8 cellular contexts compared by ENCODE assay signal in the genomic region with DNA sequence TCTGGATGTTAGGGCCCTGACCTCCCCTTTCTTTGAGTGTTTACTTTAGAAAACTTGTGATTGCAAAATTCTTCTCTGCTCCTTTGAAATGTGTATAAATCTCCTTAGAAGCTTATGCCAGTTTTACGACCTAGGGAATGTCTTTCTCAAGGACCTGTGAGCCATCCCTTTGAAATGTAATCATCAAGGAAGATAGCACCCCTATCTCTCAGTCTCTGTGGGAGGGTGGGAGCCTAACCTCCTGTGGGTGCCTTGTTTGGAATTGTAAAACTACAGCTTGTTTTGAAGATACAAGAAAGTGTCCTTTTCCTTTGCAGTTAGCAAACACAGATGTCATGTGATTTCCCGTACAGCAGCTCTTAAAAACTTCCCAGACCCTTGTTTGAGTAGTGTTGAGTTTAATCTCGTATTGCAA. TPM values are rescaled to one million over a fixed set of nuclear protein-coding genes. Genes with fewer than 3 reads are reported as not detected.
DNase-seq lines count a peak whose midpoint lies in the region; ATAC-seq and TF ChIP-seq lines count a peak whose summit lies in the region.

No MANE protein-coding gene starts in this region.

- no peak overlapping the region for H2AK5ac ChIP-seq in IMR-90 (ENCODE audit: low read depth, low read length)

- ATAC-seq in IMR-90 (ENCODE audit: low read depth): peak; percentile 42
- no peak for ATAC-seq in GM18867 (IDR thresholded peaks at IDR 0.05; ENCODE audit: unreplicated experiment)

- no peak overlapping the region; the same call in 1 of the 2 replicates for H3K18ac ChIP-seq in IMR-90 (ENCODE audit: low read depth, low read length)

- H3K4me1 ChIP-seq in IMR-90 (ENCODE audit: control insufficient read depth, insufficient read depth, low read length): peaks cover 6% of the 10 kb centered on the region; the same call in 1 of the 2 replicates

- H3K4me1 Mint-ChIP-seq in CD14-positive monocyte (peaks cover 46% of the 10 kb centered on the region), nephron progenitor cell (peaks cover 48% of the 10 kb centered on the region)

- intact Hi-C loops in CD14-positive monocyte (cut with micrococcal nuclease): loop anchor here (2.0 to 5.0 kb wide), 2 partner anchors 43 to 153 kb away; partner anchors contain the start of genes ZNF641 (in 2 of the 2) and ASB8 (in 1 of the 2)
- intact Hi-C loops in IMR-90 (cut with micrococcal nuclease): loop anchor here (5.0 kb wide), 2 partner anchors 153 to 613 kb away; partner anchors contain the start of gene ZNF641
- intact Hi-C loops in dorsolateral prefrontal cortex (cut with DNase I): loop anchor here (5.0 to 10.0 kb wide), 3 partner anchors 92 to 255 kb away; partner anchors contain the start of gene SENP1 (in 1 of the 2)

- H3K36me3 Mint-ChIP-seq in CD14-positive monocyte (peaks cover 11 to 22% of the 10 kb centered on the region in 2 donors), nephron progenitor cell (ENCODE audit: low read depth) (peaks cover 35% of the 10 kb centered on the region)

- H2BK120ac ChIP-seq in IMR-90 (ENCODE audit: low read depth, low read length): no peak overlapping the region; the same call in 1 of the 2 replicates

- WGBS in IMR-90 (ENCODE audit: extremely low coverage in 2 of 2, insufficient read length in 1 of 2), 2 experiments: no CpG with 5 or more reads among the region's 3 CpGs

- H3K9me1 ChIP-seq in IMR-90 (ENCODE audit: insufficient read depth, low read length): peaks cover 3% of the 10 kb centered on the region; the same call in 1 of the 2 replicates

- no peaks in the 10 kb centered on the region for H4K20me1 ChIP-seq in IMR-90 (ENCODE audit: insufficient read depth, low read length)

- TF ChIP-seq POLR2A in IMR-90 (IDR thresholded peaks at IDR 0.05; ENCODE audit: low read depth, low read length): no peak

- in situ Hi-C loops in IMR-90 (cut with MboI; ENCODE audit: low sequenced_read_pairs): no loop called here

- no peak overlapping the region for H3K9ac ChIP-seq in IMR-90 (ENCODE audit: low read depth, low read length)

- H4K91ac ChIP-seq in IMR-90 (ENCODE audit: insufficient read depth, low read depth, low read length): no peak overlapping the region

- no peak overlapping the region for H3K56ac ChIP-seq in IMR-90 (ENCODE audit: extremely low read depth, insufficient read depth, low read length)

- H3K27me3 Mint-ChIP-seq in CD14-positive monocyte (ENCODE audit: low read depth in 3 of 3) (peaks cover 0 to 7% (median 2%) of the 10 kb centered on the region in 3 donors), nephron progenitor cell (ENCODE audit: low read depth, poor library complexity) (no peaks in the 10 kb centered on the region)

- H3K4me3 ChIP-seq in IMR-90 (ENCODE audit: insufficient read depth, low read depth, low read length): no peak overlapping the region
- peak overlapping the region in 21 of 59 donors; percentile 14 to 90 (median 79) for H3K4me3 ChIP-seq in dorsolateral prefrontal cortex

- H3K4ac ChIP-seq in IMR-90 (ENCODE audit: low read depth, low read length): no peak overlapping the region

- H3K27me3 ChIP-seq in IMR-90 (ENCODE audit: control insufficient read depth, insufficient read depth, low read length) (no peaks in the 10 kb centered on the region; the same call in none of the 2 replicates), dorsolateral prefrontal cortex (no peaks in the 10 kb centered on the region)

- no peak for TF ChIP-seq RAD21 in IMR-90 (IDR thresholded peaks at IDR 0.05; ENCODE audit: low read length)

- DNase-seq in CD14-positive monocyte (ENCODE audit: low spot score): no peak
- DNase-seq in IMR-90: peak; percentile 68
- DNase-seq in dorsolateral prefrontal cortex: no peak
- no peak for DNase-seq in nephron progenitor cell
- DNase-seq in DMS153 treated with DMSO at 0.1 percent for 48 hours (lab: John Stamatoyannopoulos, UW; ENCODE audit: unreplicated experiment): no peak
- no peak for DNase-seq in stimulated activated CD4-positive, alpha-beta T cell treated with anti-CD3 and anti-CD28 coated beads, Interleukin-1b, Interleukin-23, amount 100 ng/mL, for 48 hours
- DNase-seq in NCI-H446 treated with DMSO at 0.1 percent for 48 hours (lab: John Stamatoyannopoulos, UW): no peak

- CTCF ChIA-PET in IMR-90 (lab: Yijun Ruan, JAX): interaction anchor here (1.4 to 3.8 kb wide), 2 partner anchors 10 to 17 kb away, joined by 5 to 18 read pairs; partner anchors contain the start of gene CCDC184

- peaks cover 0 to 8% of the 10 kb centered on the region in 2 experiments; a peak in 2 of 4 replicates for H3K79me1 ChIP-seq in IMR-90 (ENCODE audit: low read depth in 1 of 2, low read length in 2 of 2)

- H4K8ac ChIP-seq in IMR-90 (ENCODE audit: low read depth in 2 of 2, low read length in 2 of 2): peak overlapping the region; percentile 9 to 12; a peak in 2 of 4 replicates

- H4K5ac ChIP-seq in IMR-90 (ENCODE audit: low read depth, low read length): no peak overlapping the region

- H3K36me3 ChIP-seq in IMR-90 (ENCODE audit: control insufficient read depth, insufficient read depth, low read length): no peaks in the 10 kb centered on the region

- no peak overlapping the region for H2AK9ac ChIP-seq in IMR-90 (replicated peaks; ENCODE audit: low read depth, low read length, poor library complexity)

- no peak overlapping the region for H2BK20ac ChIP-seq in IMR-90 (ENCODE audit: low read depth, low read length)

- H3K27ac Mint-ChIP-seq in CD14-positive monocyte (peak overlapping the region; percentile 85 to 99 (median 98)), nephron progenitor cell (peak overlapping the region; percentile 98)

- H3K9me3 Mint-ChIP-seq in CD14-positive monocyte (peaks cover 8 to 18% (median 11%) of the 10 kb centered on the region in 7 donors), nephron progenitor cell (peaks cover 52% of the 10 kb centered on the region)

- H2BK15ac ChIP-seq in IMR-90 (ENCODE audit: low read depth, low read length): no peak overlapping the region

- H3K14ac ChIP-seq in IMR-90 (replicated peaks; ENCODE audit: low read depth, low read length): no peak overlapping the region

- TF ChIP-seq CTCF in CD14-positive monocyte (IDR thresholded peaks at IDR 0.05) (no peak), IMR-90 (conservative IDR thresholded peaks at IDR 0.05; ENCODE audit: low read depth, low read length) (no peak), dorsolateral prefrontal cortex (IDR thresholded peaks at IDR 0.05 in 54 of 56, conservative IDR thresholded peaks at IDR 0.05 in 2 of 56; ENCODE audit: low read depth in 1 of 56, partially characterized antibody in 56 of 56) (no peak), nephron progenitor cell (IDR thresholded peaks at IDR 0.05) (no peak)

- BruUV-seq in IMR-90 (replicated peaks; lab: Mats Ljungman, UMichigan): no TSS peak

- dilution Hi-C loops in IMR-90 (cut with HindIII; ENCODE audit: low sequenced_read_pairs, unreplicated experiment): no loop called here

- POLR2A ChIA-PET in IMR-90 (lab: Charles Lee; ENCODE audit: unreplicated experiment): no interaction called here

- H2BK5ac ChIP-seq in IMR-90 (ENCODE audit: low read depth, low read length, poor library complexity, severe bottlenecking): peak overlapping the region; percentile 87

- H3K9me3 ChIP-seq in IMR-90 (ENCODE audit: control insufficient read depth, insufficient read depth, low read length): no peaks in the 10 kb centered on the region

- H3K27ac ChIP-seq in IMR-90 (ENCODE audit: insufficient read depth, low read length) (peak overlapping the region; percentile 95; the same call in 1 of the 2 replicates), dorsolateral prefrontal cortex (peak overlapping the region in 46 of 59 donors; percentile 4 to 99 (median 96))

- H3K4me2 ChIP-seq in IMR-90 (ENCODE audit: low read depth, low read length): peak overlapping the region; percentile 90

- no peak overlapping the region for H3K23ac ChIP-seq in IMR-90 (ENCODE audit: low read depth, low read length)

- H3K4me3 Mint-ChIP-seq in CD14-positive monocyte (peak overlapping the region; percentile 92 to 96), nephron progenitor cell (peak overlapping the region; percentile 84)

- H2AFZ ChIP-seq in IMR-90 (replicated peaks; ENCODE audit: low read length, poor library complexity): no peak overlapping the region

TF ChIP-seq in IMR-90, 13 proteins besides CTCF, POLR2A, EP300 and RAD21:
- TF ChIP-seq BHLHE40 (IDR thresholded peaks at IDR 0.05; ENCODE audit: low read depth, low read length) (no peak), FOS (IDR thresholded peaks at IDR 0.05; ENCODE audit: low read depth, low read length) (peak; percentile 32; the same call in 1 of the 2 replicates), CEBPB (IDR thresholded peaks at IDR 0.05; ENCODE audit: low read depth, low read length) (peak; percentile 73)
TF ChIP-seq in IMR-90: peak in this region for 2.

RNA-seq across cellular contexts. Expression of gene OR10AD1, which starts 3.3 kb away (rescaled TPM):
- polyA plus RNA-seq in CD14-positive monocyte: not detected
- total RNA-seq in IMR-90 (2012; rRNA removed): not detected in 2 replicates
- not detected in 2 replicates for polyA plus RNA-seq in IMR-90 (2012; rRNA removed)
- not detected in 2 replicates for polyA plus RNA-seq in IMR-90 (2012; cell fraction: cytosol; rRNA removed)
- polyA plus RNA-seq in IMR-90 (2012; cell fraction: nucleus; rRNA removed; ENCODE audit: low replicate concordance): not detected in 2 replicates
- not detected for total RNA-seq in dorsolateral prefrontal cortex

RNA-seq across cellular contexts. Expression of gene CCDC184, which starts 16.3 kb away (rescaled TPM):
- not detected for polyA plus RNA-seq in CD14-positive monocyte
- total RNA-seq in IMR-90 (2012; rRNA removed): under 0.01 and 0.18 TPM in 2 replicates
- 0.22 TPM in 2 replicates for polyA plus RNA-seq in IMR-90 (2012; rRNA removed)
- polyA plus RNA-seq in IMR-90 (2012; cell fraction: cytosol; rRNA removed): 0.31 and 0.70 TPM in 2 replicates
- polyA plus RNA-seq in IMR-90 (2012; cell fraction: nucleus; rRNA removed; ENCODE audit: low replicate concordance): 0.17 and 0.32 TPM in 2 replicates
- total RNA-seq in dorsolateral prefrontal cortex: 10 to 100 TPM in 118 of 120 experiments, 1 to 10 TPM in 2; 7.1 to 60.5 (median 30.1) TPM

RNA-seq across cellular contexts. Expression of gene ASB8, which starts 42.5 kb away (rescaled TPM):
- polyA plus RNA-seq in CD14-positive monocyte: 10 to 100 TPM; 38.4 to 50.0 TPM
- 20.8 and 26.7 TPM in 2 replicates for total RNA-seq in IMR-90 (2012; rRNA removed)
- polyA plus RNA-seq in IMR-90 (2012; rRNA removed): 19.3 and 22.9 TPM in 2 replicates
- polyA plus RNA-seq in IMR-90 (2012; cell fraction: cytosol; rRNA removed): 8.3 and 16.9 TPM in 2 replicates
- polyA plus RNA-seq in IMR-90 (2012; cell fraction: nucleus; rRNA removed; ENCODE audit: low replicate concordance): 6.9 and 27.0 TPM in 2 replicates
- total RNA-seq in dorsolateral prefrontal cortex: 10 to 100 TPM; 36.8 to 80.8 (median 58.2) TPM
